Comparison of ENCODE assay signal across 24 cellular contexts in the genomic region with DNA sequence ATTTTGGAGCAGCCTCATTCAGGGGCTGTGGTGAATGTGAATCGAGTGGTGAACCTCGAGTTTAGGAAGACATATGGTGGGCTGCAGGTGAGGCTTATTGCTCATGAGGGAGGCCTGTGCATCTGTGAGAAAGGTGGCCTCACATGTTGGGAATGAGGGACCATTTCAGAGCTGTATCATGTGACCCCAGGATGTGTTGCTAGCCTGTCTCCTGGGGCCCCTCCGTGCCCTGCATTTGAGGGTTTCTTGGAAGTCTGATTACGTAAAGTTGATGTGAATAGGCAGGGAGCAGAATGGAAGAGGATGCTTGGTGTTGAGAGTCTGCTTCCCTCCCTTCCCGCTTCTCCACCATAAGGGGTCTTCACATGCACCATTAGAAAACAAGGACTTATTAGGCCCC.
"Had no signal": no experiment of that assay in that cellular context is flagged by ENCODE, and none has a peak within 500 bp of the region (broad histone marks: within the 10 kb centered on the region; RNA-seq: fewer than 3 reads in every experiment).

No MANE protein-coding gene starts in this region.

- H3K36me3 Mint-ChIP-seq: IgD-negative memory B cell had no signal

- H3K27ac ChIP-seq: HL-60, SJSA1, SK-N-MC had no signal

- H3K4me1 ChIP-seq: SJSA1 had no signal

- DNase-seq: KBM-7, MV-4-11, NCI-H1048, NCI-H1105, NCI-H1417, NCI-H1436 treated with DMSO at 0.1 percent for 48 hours, NCI-H1694, NCI-H187 treated with DMSO at 0.1 percent for 48 hours, NCI-H2029 treated with DMSO at 0.1 percent for 48 hours, NCI-H226, NCI-H446, NCI-H510A, NCI-H524 treated with DMSO at 0.1 percent for 48 hours, NCI-H69, NCI-H774, Right ventricle myocardium superior, RPMI8226, SIG-M5 had no signal

- H3K4me3 Mint-ChIP-seq: IgD-negative memory B cell had no signal

- H3K27ac Mint-ChIP-seq: IgD-negative memory B cell had no signal

- H3K9me3 Mint-ChIP-seq: IgD-negative memory B cell had no signal

- H3K4me1 Mint-ChIP-seq: IgD-negative memory B cell had no signal

- H3K4me3 ChIP-seq: SJSA1, SK-N-MC had no signal

- H3K27me3 Mint-ChIP-seq: IgD-negative memory B cell had no signal

- H3K36me3 ChIP-seq: SJSA1 had no signal

- H3K27me3 ChIP-seq: SJSA1 had no signal

- FAIRE-seq: HTR-8/SVneo, RCC 7860 had no signal

- H3K9me3 ChIP-seq: SJSA1 had no signal
